Comparison of ENCODE assay signal across 1 cellular context in the genomic region with DNA sequence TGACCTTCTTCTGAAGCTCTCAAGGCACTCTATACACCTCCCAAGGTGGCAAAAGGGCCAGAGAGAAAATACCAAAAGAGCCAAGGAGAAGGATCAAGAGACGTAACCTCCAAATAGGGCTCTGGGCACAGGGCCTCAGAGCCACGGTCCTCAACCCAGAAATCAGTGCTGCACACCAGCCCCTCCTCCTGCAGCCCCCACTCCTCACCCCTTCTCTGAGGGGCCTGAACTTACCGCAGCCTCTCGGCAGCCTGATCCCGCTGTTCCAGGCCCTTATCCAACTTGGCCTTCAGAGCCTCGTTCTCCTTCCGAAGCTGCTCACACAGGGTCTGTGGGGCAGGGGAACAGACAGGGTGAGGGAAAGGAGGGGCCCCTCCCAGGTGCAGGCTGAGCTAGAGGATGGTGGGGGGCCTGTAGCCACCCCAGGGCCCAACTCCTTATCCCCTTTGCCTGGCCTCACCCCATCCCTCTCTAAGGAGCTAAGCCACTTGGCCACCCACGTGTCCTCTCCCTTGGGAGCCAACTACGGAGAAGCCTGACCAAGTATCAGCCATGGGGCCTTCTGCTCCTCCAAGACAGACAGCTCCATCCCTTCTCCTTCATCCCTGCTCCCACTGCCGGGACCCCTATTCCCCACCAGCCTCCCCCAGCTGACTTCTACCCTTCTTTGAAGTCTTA.
TF ChIP-seq lines count a peak whose summit lies in the region.

No MANE protein-coding gene starts in this region.

TF ChIP-seq in A549, 52 proteins besides CTCF, POLR2A, EP300 and RAD21 (continued from another document):
- TF ChIP-seq, protein P1, sequence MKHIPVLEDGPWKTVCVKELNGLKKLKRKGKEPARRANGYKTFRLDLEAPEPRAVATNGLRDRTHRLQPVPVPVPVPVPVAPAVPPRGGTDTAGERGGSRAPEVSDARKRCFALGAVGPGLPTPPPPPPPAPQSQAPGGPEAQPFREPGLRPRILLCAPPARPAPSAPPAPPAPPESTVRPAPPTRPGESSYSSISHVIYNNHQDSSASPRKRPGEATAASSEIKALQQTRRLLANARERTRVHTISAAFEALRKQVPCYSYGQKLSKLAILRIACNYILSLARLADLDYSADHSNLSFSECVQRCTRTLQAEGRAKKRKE (CRISPR knock-in tag; IDR thresholded peaks at IDR 0.05; ENCODE audit: low read depth), result no peak
- TF ChIP-seq, protein P2, sequence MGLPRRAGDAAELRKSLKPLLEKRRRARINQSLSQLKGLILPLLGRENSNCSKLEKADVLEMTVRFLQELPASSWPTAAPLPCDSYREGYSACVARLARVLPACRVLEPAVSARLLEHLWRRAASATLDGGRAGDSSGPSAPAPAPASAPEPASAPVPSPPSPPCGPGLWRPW (IDR thresholded peaks at IDR 0.05), result no peak
- TF ChIP-seq HOXA7 (CRISPR knock-in tag; IDR thresholded peaks at IDR 0.05) (no peak), CHD2 (IDR thresholded peaks at IDR 0.05; ENCODE audit: low read length, partially characterized antibody) (no peak), PHF8 (IDR thresholded peaks at IDR 0.05; ENCODE audit: borderline replicate concordance, low read depth) (no peak), TP53 (CRISPR knock-in tag; IDR thresholded peaks at IDR 0.05) (no peak), RCOR1 (IDR thresholded peaks at IDR 0.05; ENCODE audit: low read depth, low read length) (no peak), JUNB (IDR thresholded peaks at IDR 0.05) (no peak), CBX8 (IDR thresholded peaks at IDR 0.05) (no peak), SMC3 (IDR thresholded peaks at IDR 0.05) (no peak), BHLHE40 (IDR thresholded peaks at IDR 0.05; ENCODE audit: low read depth, low read length) (no peak), RARB (CRISPR knock-in tag; IDR thresholded peaks at IDR 0.05) (no peak)
- TF ChIP-seq, protein P3, sequence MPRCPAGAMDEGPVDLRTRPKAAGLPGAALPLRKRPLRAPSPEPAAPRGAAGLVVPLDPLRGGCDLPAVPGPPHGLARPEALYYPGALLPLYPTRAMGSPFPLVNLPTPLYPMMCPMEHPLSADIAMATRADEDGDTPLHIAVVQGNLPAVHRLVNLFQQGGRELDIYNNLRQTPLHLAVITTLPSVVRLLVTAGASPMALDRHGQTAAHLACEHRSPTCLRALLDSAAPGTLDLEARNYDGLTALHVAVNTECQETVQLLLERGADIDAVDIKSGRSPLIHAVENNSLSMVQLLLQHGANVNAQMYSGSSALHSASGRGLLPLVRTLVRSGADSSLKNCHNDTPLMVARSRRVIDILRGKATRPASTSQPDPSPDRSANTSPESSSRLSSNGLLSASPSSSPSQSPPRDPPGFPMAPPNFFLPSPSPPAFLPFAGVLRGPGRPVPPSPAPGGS (IDR thresholded peaks at IDR 0.05), result no peak
TF ChIP-seq in A549: peak in this region for 0.
